1 cellular context compared by ENCODE assay signal in genomic region chr4:687048-687974, GRCh38.
TF ChIP-seq lines count a peak whose summit lies in the region.

No MANE protein-coding gene starts in this region.

TF ChIP-seq in HepG2, 621 proteins besides CTCF, POLR2A, EP300 and RAD21 (continued from another document and continues in another):
- no peak for TF ChIP-seq HMGXB3 (CRISPR knock-in tag; IDR thresholded peaks at IDR 0.05; ENCODE audit: borderline replicate concordance)
- TF ChIP-seq RXRB (CRISPR knock-in tag; IDR thresholded peaks at IDR 0.05; ENCODE audit: borderline replicate concordance) = peak; percentile 89
- 0 out of 2 replicates have a peak, but pooled peaks have one; percentile 33 for TF ChIP-seq ZBTB20 (CRISPR knock-in tag; IDR thresholded peaks at IDR 0.05; ENCODE audit: borderline replicate concordance, low read depth)
- 0 out of 2 replicates have a peak, but pooled peaks have one; percentile 49 for TF ChIP-seq TP53 (CRISPR knock-in tag; conservative IDR thresholded peaks at IDR 0.05)
- TF ChIP-seq ISX (CRISPR knock-in tag; conservative IDR thresholded peaks at IDR 0.05) = no peak
- TF ChIP-seq IRF9 (CRISPR knock-in tag; IDR thresholded peaks at IDR 0.05; ENCODE audit: borderline replicate concordance) = no peak; the same call in 1 of the 2 replicates
- TF ChIP-seq ZNF850 (CRISPR knock-in tag; conservative IDR thresholded peaks at IDR 0.05) = no peak
- TF ChIP-seq, protein P1, sequence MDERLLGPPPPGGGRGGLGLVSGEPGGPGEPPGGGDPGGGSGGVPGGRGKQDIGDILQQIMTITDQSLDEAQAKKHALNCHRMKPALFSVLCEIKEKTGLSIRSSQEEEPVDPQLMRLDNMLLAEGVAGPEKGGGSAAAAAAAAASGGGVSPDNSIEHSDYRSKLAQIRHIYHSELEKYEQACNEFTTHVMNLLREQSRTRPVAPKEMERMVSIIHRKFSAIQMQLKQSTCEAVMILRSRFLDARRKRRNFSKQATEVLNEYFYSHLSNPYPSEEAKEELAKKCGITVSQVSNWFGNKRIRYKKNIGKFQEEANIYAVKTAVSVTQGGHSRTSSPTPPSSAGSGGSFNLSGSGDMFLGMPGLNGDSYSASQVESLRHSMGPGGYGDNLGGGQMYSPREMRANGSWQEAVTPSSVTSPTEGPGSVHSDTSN (CRISPR knock-in tag; IDR thresholded peaks at IDR 0.05) = peak; percentile 79
- TF ChIP-seq, protein P2, sequence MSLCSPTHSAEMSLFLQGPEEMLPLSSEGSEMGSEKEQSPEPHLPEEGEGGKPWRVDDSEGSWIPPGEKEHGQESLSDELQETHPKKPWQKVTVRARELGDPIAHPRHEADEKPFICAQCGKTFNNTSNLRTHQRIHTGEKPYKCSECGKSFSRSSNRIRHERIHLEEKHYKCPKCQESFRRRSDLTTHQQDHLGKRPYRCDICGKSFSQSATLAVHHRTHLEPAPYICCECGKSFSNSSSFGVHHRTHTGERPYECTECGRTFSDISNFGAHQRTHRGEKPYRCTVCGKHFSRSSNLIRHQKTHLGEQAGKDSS (CRISPR knock-in tag; IDR thresholded peaks at IDR 0.05; ENCODE audit: borderline replicate concordance, low read depth) = peak; percentile 52; the same call in 1 of the 2 replicates
- TF ChIP-seq TBP (CRISPR knock-in tag; IDR thresholded peaks at IDR 0.05) = no peak
- TF ChIP-seq SALL1 (CRISPR knock-in tag; IDR thresholded peaks at IDR 0.05) = peak; percentile 72
- TF ChIP-seq PHF21A (CRISPR knock-in tag; IDR thresholded peaks at IDR 0.05) = peak; percentile 91
- TF ChIP-seq RBM39 (IDR thresholded peaks at IDR 0.05; ENCODE audit: low read depth, low read length, poor library complexity, severe bottlenecking) = peak; percentile 61
- peak; percentile 70; the same call in 1 of the 2 replicates for TF ChIP-seq NKX3-1 (CRISPR knock-in tag; IDR thresholded peaks at IDR 0.05)
- TF ChIP-seq CEBPG (CRISPR knock-in tag; IDR thresholded peaks at IDR 0.05) = peak; percentile 69
- peak; percentile 64; the same call in 1 of the 2 replicates for TF ChIP-seq ZSCAN20 (CRISPR knock-in tag; IDR thresholded peaks at IDR 0.05; ENCODE audit: borderline replicate concordance)
- peak; percentile 30; the same call in 1 of the 2 replicates for TF ChIP-seq ZNF143 (CRISPR knock-in tag; IDR thresholded peaks at IDR 0.05)
- TF ChIP-seq, protein P3, sequence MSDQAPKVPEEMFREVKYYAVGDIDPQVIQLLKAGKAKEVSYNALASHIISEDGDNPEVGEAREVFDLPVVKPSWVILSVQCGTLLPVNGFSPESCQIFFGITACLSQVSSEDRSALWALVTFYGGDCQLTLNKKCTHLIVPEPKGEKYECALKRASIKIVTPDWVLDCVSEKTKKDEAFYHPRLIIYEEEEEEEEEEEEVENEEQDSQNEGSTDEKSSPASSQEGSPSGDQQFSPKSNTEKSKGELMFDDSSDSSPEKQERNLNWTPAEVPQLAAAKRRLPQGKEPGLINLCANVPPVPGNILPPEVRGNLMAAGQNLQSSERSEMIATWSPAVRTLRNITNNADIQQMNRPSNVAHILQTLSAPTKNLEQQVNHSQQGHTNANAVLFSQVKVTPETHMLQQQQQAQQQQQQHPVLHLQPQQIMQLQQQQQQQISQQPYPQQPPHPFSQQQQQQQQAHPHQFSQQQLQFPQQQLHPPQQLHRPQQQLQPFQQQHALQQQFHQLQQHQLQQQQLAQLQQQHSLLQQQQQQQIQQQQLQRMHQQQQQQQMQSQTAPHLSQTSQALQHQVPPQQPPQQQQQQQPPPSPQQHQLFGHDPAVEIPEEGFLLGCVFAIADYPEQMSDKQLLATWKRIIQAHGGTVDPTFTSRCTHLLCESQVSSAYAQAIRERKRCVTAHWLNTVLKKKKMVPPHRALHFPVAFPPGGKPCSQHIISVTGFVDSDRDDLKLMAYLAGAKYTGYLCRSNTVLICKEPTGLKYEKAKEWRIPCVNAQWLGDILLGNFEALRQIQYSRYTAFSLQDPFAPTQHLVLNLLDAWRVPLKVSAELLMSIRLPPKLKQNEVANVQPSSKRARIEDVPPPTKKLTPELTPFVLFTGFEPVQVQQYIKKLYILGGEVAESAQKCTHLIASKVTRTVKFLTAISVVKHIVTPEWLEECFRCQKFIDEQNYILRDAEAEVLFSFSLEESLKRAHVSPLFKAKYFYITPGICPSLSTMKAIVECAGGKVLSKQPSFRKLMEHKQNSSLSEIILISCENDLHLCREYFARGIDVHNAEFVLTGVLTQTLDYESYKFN (CRISPR knock-in tag; conservative IDR thresholded peaks at IDR 0.05) = 0 out of 2 replicates have a peak, but pooled peaks have one; percentile 9
- peak; percentile 79 for TF ChIP-seq RBFOX2 (IDR thresholded peaks at IDR 0.05; ENCODE audit: low read depth, low read length)
- TF ChIP-seq FOSL1 (CRISPR knock-in tag; IDR thresholded peaks at IDR 0.05; ENCODE audit: borderline replicate concordance) = peak; percentile 61; the same call in 1 of the 2 replicates
- peak; percentile 80 for TF ChIP-seq ZNF501 (CRISPR knock-in tag; IDR thresholded peaks at IDR 0.05)
- peak; percentile 44; the same call in 1 of the 2 replicates for TF ChIP-seq ZIK1 (CRISPR knock-in tag; IDR thresholded peaks at IDR 0.05; ENCODE audit: borderline replicate concordance, low read depth)
- no peak for TF ChIP-seq LCORL (IDR thresholded peaks at IDR 0.05)
- TF ChIP-seq LCORL (CRISPR knock-in tag; IDR thresholded peaks at IDR 0.05) = peak; percentile 87
- peak; percentile 59; the same call in 1 of the 2 replicates for TF ChIP-seq ARID4A (CRISPR knock-in tag; IDR thresholded peaks at IDR 0.05; ENCODE audit: borderline replicate concordance)
- no peak for TF ChIP-seq SOX13 (IDR thresholded peaks at IDR 0.05)
- TF ChIP-seq SOX13 (CRISPR knock-in tag; conservative IDR thresholded peaks at IDR 0.05 in 1 of 2, IDR thresholded peaks at IDR 0.05 in 1 of 2) = 0 out of 4 replicates have a peak, but pooled peaks of 1 of the 2 experiments have one; percentile 5
- no peak for TF ChIP-seq E2F1 (CRISPR knock-in tag; IDR thresholded peaks at IDR 0.05)
- TF ChIP-seq, protein P4, sequence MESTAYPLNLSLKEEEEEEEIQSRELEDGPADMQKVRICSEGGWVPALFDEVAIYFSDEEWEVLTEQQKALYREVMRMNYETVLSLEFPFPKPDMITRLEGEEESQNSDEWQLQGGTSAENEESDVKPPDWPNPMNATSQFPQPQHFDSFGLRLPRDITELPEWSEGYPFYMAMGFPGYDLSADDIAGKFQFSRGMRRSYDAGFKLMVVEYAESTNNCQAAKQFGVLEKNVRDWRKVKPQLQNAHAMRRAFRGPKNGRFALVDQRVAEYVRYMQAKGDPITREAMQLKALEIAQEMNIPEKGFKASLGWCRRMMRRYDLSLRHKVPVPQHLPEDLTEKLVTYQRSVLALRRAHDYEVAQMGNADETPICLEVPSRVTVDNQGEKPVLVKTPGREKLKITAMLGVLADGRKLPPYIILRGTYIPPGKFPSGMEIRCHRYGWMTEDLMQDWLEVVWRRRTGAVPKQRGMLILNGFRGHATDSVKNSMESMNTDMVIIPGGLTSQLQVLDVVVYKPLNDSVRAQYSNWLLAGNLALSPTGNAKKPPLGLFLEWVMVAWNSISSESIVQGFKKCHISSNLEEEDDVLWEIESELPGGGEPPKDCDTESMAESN (CRISPR knock-in tag; conservative IDR thresholded peaks at IDR 0.05) = 0 out of 2 replicates have a peak, but pooled peaks have one; percentile 42
- TF ChIP-seq ESRRA (CRISPR knock-in tag; IDR thresholded peaks at IDR 0.05; ENCODE audit: low read depth) = peak; percentile 79
- TF ChIP-seq MXD4 (CRISPR knock-in tag; IDR thresholded peaks at IDR 0.05) = 0 out of 2 replicates have a peak, but pooled peaks have one; percentile 70
- TF ChIP-seq ZNF230 (CRISPR knock-in tag; IDR thresholded peaks at IDR 0.05) = peak; percentile 64; the same call in 1 of the 2 replicates
- peak; percentile 24; the same call in 1 of the 2 replicates for TF ChIP-seq HIC2 (CRISPR knock-in tag; IDR thresholded peaks at IDR 0.05; ENCODE audit: low read depth)
- TF ChIP-seq SKI (IDR thresholded peaks at IDR 0.05; ENCODE audit: partially characterized antibody) = peak; percentile 60
- 0 out of 2 replicates have a peak, but pooled peaks have one; percentile 20 for TF ChIP-seq PITX1 (CRISPR knock-in tag; IDR thresholded peaks at IDR 0.05)
- TF ChIP-seq HNRNPL (IDR thresholded peaks at IDR 0.05; ENCODE audit: low read depth, low read length) = peak; percentile 74; the same call in 1 of the 2 replicates
- no peak for TF ChIP-seq ARHGAP35 (CRISPR knock-in tag; IDR thresholded peaks at IDR 0.05; ENCODE audit: borderline replicate concordance)
- no peak for TF ChIP-seq ZNF253 (CRISPR knock-in tag; IDR thresholded peaks at IDR 0.05; ENCODE audit: borderline replicate concordance)
- peak; percentile 41; the same call in 1 of the 2 replicates for TF ChIP-seq MED1 (CRISPR knock-in tag; IDR thresholded peaks at IDR 0.05)
